13 cellular contexts compared by ENCODE assay signal in genomic region chr9:75149841-75150241, GRCh38.
DNase-seq lines count a peak whose midpoint lies in the region; ATAC-seq and TF ChIP-seq lines count a peak whose summit lies in the region.
"Had no signal": no experiment of that assay in that cellular context is flagged by ENCODE, and none has a peak within 500 bp of the region (broad histone marks: within the 10 kb centered on the region; RNA-seq: fewer than 3 reads in every experiment).

No MANE protein-coding gene starts in this region.

- POLR2A ChIA-PET in CD4-positive, alpha-beta memory T cell (lab: Charles Lee; ENCODE audit: partially characterized antibody) = interaction anchor here (0.9 to 16.7 kb wide), 5 partner anchors 10 to 123 kb away, joined by 3 to 251 read pairs (median 5); partner anchors contain the start of genes NMRK1 and OSTF1
- POLR2A ChIA-PET in naive thymus-derived CD4-positive, alpha-beta T cell (lab: Charles Lee) = interaction anchor here (1.3 to 3.9 kb wide), 4 partner anchors 9 to 62 kb away, joined by 3 to 32 read pairs (median 6); partner anchors contain the start of genes NMRK1 and OSTF1

- CTCF ChIA-PET in CD4-positive, alpha-beta memory T cell (lab: Charles Lee; ENCODE audit: partially characterized antibody) = interaction anchor here (0.5 to 3.1 kb wide), 5 partner anchors 11 to 136 kb away, joined by 3 to 14 read pairs (median 4); partner anchors contain the start of genes NMRK1 and OSTF1
- CTCF ChIA-PET in naive thymus-derived CD4-positive, alpha-beta T cell (lab: Charles Lee) = interaction anchor here (0.8 to 1.3 kb wide), 3 partner anchors 12 to 122 kb away, joined by 3 read pairs; partner anchors contain the start of gene CARNMT1

- peaks cover 10% of the 10 kb centered on the region for H3F3A ChIP-seq in Loucy (ENCODE audit: low read depth)

- peak overlapping the region; percentile 39 for H3K27ac ChIP-seq in CD4-positive, alpha-beta memory T cell (ENCODE audit: low read depth, low read length)
- H3K27ac ChIP-seq in naive thymus-derived CD4-positive, alpha-beta T cell (ENCODE audit: low read depth, low read length) = peak overlapping the region; percentile 53
- H3K27ac ChIP-seq: pancreas, VCaP had no signal

- peak overlapping the region; percentile 50 for H3K4me2 ChIP-seq in Loucy (ENCODE audit: low read depth, low read length, poor library complexity, severe bottlenecking)

- H3K36me3 Mint-ChIP-seq in CD4-positive, alpha-beta memory T cell = peaks cover 20 to 26% of the 10 kb centered on the region in 2 donors
- H3K36me3 Mint-ChIP-seq in activated naive CD8-positive, alpha-beta T cell treated with anti-CD3 and anti-CD28 coated beads for 36 hours = peaks cover 28% of the 10 kb centered on the region
- peaks cover 5 to 50% (median 17%) of the 10 kb centered on the region in 5 donors for H3K36me3 Mint-ChIP-seq in naive thymus-derived CD4-positive, alpha-beta T cell

- no peaks in the 10 kb centered on the region for H3K79me2 ChIP-seq in Loucy (ENCODE audit: insufficient read depth, low read length)

- ATAC-seq in naive thymus-derived CD4-positive, alpha-beta T cell = peak; percentile 12
- ATAC-seq in GM18505 (IDR thresholded peaks at IDR 0.05; ENCODE audit: unreplicated experiment) (no peak), GM19324 (IDR thresholded peaks at IDR 0.05; ENCODE audit: low FRiP score, unreplicated experiment) (no peak)
- ATAC-seq: stimulated activated memory B cell treated with anti-CD40 and anti-IgM and Interleukin-4, amounts not matched to agents 10 μg/mL and 1 μg/mL and 100 μg/mL, for 72 hours had no signal

- H3K9me2 ChIP-seq in Loucy (replicated peaks; ENCODE audit: low read depth, low read length) = no peaks in the 10 kb centered on the region

- peaks cover 90% of the 10 kb centered on the region for H3K4me1 ChIP-seq in CD4-positive, alpha-beta memory T cell (ENCODE audit: insufficient read depth, low read length)
- H3K4me1 ChIP-seq in Loucy (ENCODE audit: insufficient read depth, low read length, poor library complexity, severe bottlenecking) = peaks cover 55% of the 10 kb centered on the region
- H3K4me1 ChIP-seq in naive thymus-derived CD4-positive, alpha-beta T cell (ENCODE audit: control insufficient read depth in 2 of 2, insufficient read depth in 2 of 2, low read length in 2 of 2) = peaks cover 64 to 74% of the 10 kb centered on the region in 2 donors

- TF ChIP-seq POLR2A in GM18505 (IDR thresholded peaks at IDR 0.05; ENCODE audit: borderline replicate concordance, extremely low read depth, insufficient read depth, insufficient read length) = no peak

- H3K9me3 Mint-ChIP-seq in CD4-positive, alpha-beta memory T cell = peaks cover 0 to 7% (median 5%) of the 10 kb centered on the region in 8 donors
- H3K9me3 Mint-ChIP-seq in activated naive CD8-positive, alpha-beta T cell treated with anti-CD3 and anti-CD28 coated beads for 36 hours = peaks cover 6% of the 10 kb centered on the region
- peaks cover 3 to 12% (median 5%) of the 10 kb centered on the region in 11 donors for H3K9me3 Mint-ChIP-seq in naive thymus-derived CD4-positive, alpha-beta T cell

- TF ChIP-seq CTCF in Loucy (conservative IDR thresholded peaks at IDR 0.05; ENCODE audit: low read length) = no peak

- H3K27me3 Mint-ChIP-seq in CD4-positive, alpha-beta memory T cell = no peaks in the 10 kb centered on the region
- no peaks in the 10 kb centered on the region for H3K27me3 Mint-ChIP-seq in activated naive CD8-positive, alpha-beta T cell treated with anti-CD3 and anti-CD28 coated beads for 36 hours
- H3K27me3 Mint-ChIP-seq in naive thymus-derived CD4-positive, alpha-beta T cell = no peaks in the 10 kb centered on the region
- H3K27me3 Mint-ChIP-seq: stimulated activated memory B cell treated with anti-CD40 and anti-IgM and Interleukin-4, amounts not matched to agents 10 μg/mL and 1 μg/mL and 100 μg/mL, for 72 hours had no signal

- peak overlapping the region; percentile 61 to 89 (median 76) for H3K4me3 Mint-ChIP-seq in CD4-positive, alpha-beta memory T cell
- peak overlapping the region; percentile 5 for H3K4me3 Mint-ChIP-seq in activated naive CD8-positive, alpha-beta T cell treated with anti-CD3 and anti-CD28 coated beads for 36 hours
- peak overlapping the region; percentile 68 to 88 (median 76) for H3K4me3 Mint-ChIP-seq in naive thymus-derived CD4-positive, alpha-beta T cell
- H3K4me3 Mint-ChIP-seq: stimulated activated memory B cell treated with anti-CD40 and anti-IgM and Interleukin-4, amounts not matched to agents 10 μg/mL and 1 μg/mL and 100 μg/mL, for 72 hours had no signal

- peak in 1 of 5 donors; percentile 44 for DNase-seq in CD4-positive, alpha-beta memory T cell
- no peak for DNase-seq in activated naive CD8-positive, alpha-beta T cell treated with anti-CD3 and anti-CD28 coated beads for 36 hours
- DNase-seq in naive thymus-derived CD4-positive, alpha-beta T cell = peak in 1 of 9 donors; percentile 18
- no peak for DNase-seq in kidney tubule cell (ENCODE audit: low spot score)
- DNase-seq: dorsolateral prefrontal cortex, NCI-H1048, NCI-H446, pancreas had no signal

- intact Hi-C loops in CD4-positive, alpha-beta memory T cell (cut with micrococcal nuclease) = loop anchor here (5.0 kb wide), 3 partner anchors 37 to 128 kb away; no protein-coding TSS in a partner anchor
- intact Hi-C loops in naive thymus-derived CD4-positive, alpha-beta T cell (cut with micrococcal nuclease) = loop anchor here (1.0 to 10.0 kb wide), 10 partner anchors 8 to 1245 kb away; partner anchors contain the start of genes C9orf40 (in 2 of the 2), RFK (in 1 of the 2) and RORB (in 1 of the 2)

- H3K4me3 ChIP-seq in CD4-positive, alpha-beta memory T cell (ENCODE audit: low read length in 2 of 2) = no peak overlapping the region
- peak overlapping the region; percentile 25 for H3K4me3 ChIP-seq in Loucy (ENCODE audit: low read length, poor library complexity, severe bottlenecking)
- peak overlapping the region; percentile 8 for H3K4me3 ChIP-seq in naive thymus-derived CD4-positive, alpha-beta T cell (ENCODE audit: low read length)
- H3K4me3 ChIP-seq: dorsolateral prefrontal cortex, pancreas had no signal

- H3K36me3 ChIP-seq in CD4-positive, alpha-beta memory T cell (ENCODE audit: insufficient read depth, low read length) = peaks cover 10% of the 10 kb centered on the region
- peaks cover 8% of the 10 kb centered on the region for H3K36me3 ChIP-seq in Loucy (ENCODE audit: insufficient read depth, low read length)
- no peaks in the 10 kb centered on the region for H3K36me3 ChIP-seq in naive thymus-derived CD4-positive, alpha-beta T cell (ENCODE audit: control insufficient read depth in 2 of 3, insufficient read depth in 3 of 3, low read length in 3 of 3)

- no peaks in the 10 kb centered on the region for H3K27me3 ChIP-seq in CD4-positive, alpha-beta memory T cell (ENCODE audit: insufficient read depth, low read length)
- no peaks in the 10 kb centered on the region for H3K27me3 ChIP-seq in Loucy (ENCODE audit: insufficient read depth, low read length, poor library complexity, severe bottlenecking)
- no peaks in the 10 kb centered on the region for H3K27me3 ChIP-seq in naive thymus-derived CD4-positive, alpha-beta T cell (ENCODE audit: control insufficient read depth in 2 of 2, insufficient read depth in 2 of 2, low read length in 2 of 2)
- H3K27me3 ChIP-seq: dorsolateral prefrontal cortex, pancreas had no signal

- H3K27ac Mint-ChIP-seq in CD4-positive, alpha-beta memory T cell = peak overlapping the region; percentile 83 to 92 (median 89)
- peak overlapping the region; percentile 38 for H3K27ac Mint-ChIP-seq in activated naive CD8-positive, alpha-beta T cell treated with anti-CD3 and anti-CD28 coated beads for 36 hours
- peak overlapping the region; percentile 74 to 97 (median 95) for H3K27ac Mint-ChIP-seq in naive thymus-derived CD4-positive, alpha-beta T cell
- H3K27ac Mint-ChIP-seq: stimulated activated memory B cell treated with anti-CD40 and anti-IgM and Interleukin-4, amounts not matched to agents 10 μg/mL and 1 μg/mL and 100 μg/mL, for 72 hours had no signal

- peak overlapping the region; percentile 11 for H3K9ac ChIP-seq in Loucy (ENCODE audit: low read depth, low read length, poor library complexity, severe bottlenecking)

- H3K4me1 Mint-ChIP-seq in CD4-positive, alpha-beta memory T cell = peaks cover 61 to 89% (median 76%) of the 10 kb centered on the region in 4 donors
- H3K4me1 Mint-ChIP-seq in activated naive CD8-positive, alpha-beta T cell treated with anti-CD3 and anti-CD28 coated beads for 36 hours = peaks cover 71% of the 10 kb centered on the region
- H3K4me1 Mint-ChIP-seq in naive thymus-derived CD4-positive, alpha-beta T cell = peaks cover 44 to 92% (median 87%) of the 10 kb centered on the region in 7 donors

- no peaks in the 10 kb centered on the region for H3K9me3 ChIP-seq in CD4-positive, alpha-beta memory T cell (ENCODE audit: control insufficient read depth in 1 of 2, low read length in 2 of 2)
- peaks cover 6% of the 10 kb centered on the region; the same call in 1 of the 2 replicates for H3K9me3 ChIP-seq in Loucy (ENCODE audit: insufficient read depth, low read depth, low read length)
- H3K9me3 ChIP-seq in naive thymus-derived CD4-positive, alpha-beta T cell (ENCODE audit: control insufficient read depth in 2 of 3, low read length in 3 of 3) = no peaks in the 10 kb centered on the region
- H3K9me3 ChIP-seq: pancreas had no signal

- H2AFZ ChIP-seq in Loucy (ENCODE audit: low read length) = no peak overlapping the region

- H4K20me1 ChIP-seq in Loucy (ENCODE audit: insufficient read depth, low read length, poor library complexity, severe bottlenecking) = no peaks in the 10 kb centered on the region

Comparison
In these comparisons a context has a peak if more than half of its experiments do, and no peak if none do; other contexts are left out.
1. H3K4me3 ChIP-seq: peak in Loucy (single experiment) and naive thymus-derived CD4-positive, alpha-beta T cell (single experiment); none in CD4-positive, alpha-beta memory T cell (0 of 2).
2. H3K27ac Mint-ChIP-seq: peak in every context shown above with its lines; median percentile 95 in naive thymus-derived CD4-positive, alpha-beta T cell; 89 in CD4-positive, alpha-beta memory T cell; 38 in activated naive CD8-positive, alpha-beta T cell treated with anti-CD3 and anti-CD28 coated beads for 36 hours.
3. H3K4me3 Mint-ChIP-seq: peak in every context shown above with its lines; median percentile 76 in naive thymus-derived CD4-positive, alpha-beta T cell; 76 in CD4-positive, alpha-beta memory T cell; 5 in activated naive CD8-positive, alpha-beta T cell treated with anti-CD3 and anti-CD28 coated beads for 36 hours.